Comparison of ENCODE assay signal across 9 cellular contexts in the genomic region with DNA sequence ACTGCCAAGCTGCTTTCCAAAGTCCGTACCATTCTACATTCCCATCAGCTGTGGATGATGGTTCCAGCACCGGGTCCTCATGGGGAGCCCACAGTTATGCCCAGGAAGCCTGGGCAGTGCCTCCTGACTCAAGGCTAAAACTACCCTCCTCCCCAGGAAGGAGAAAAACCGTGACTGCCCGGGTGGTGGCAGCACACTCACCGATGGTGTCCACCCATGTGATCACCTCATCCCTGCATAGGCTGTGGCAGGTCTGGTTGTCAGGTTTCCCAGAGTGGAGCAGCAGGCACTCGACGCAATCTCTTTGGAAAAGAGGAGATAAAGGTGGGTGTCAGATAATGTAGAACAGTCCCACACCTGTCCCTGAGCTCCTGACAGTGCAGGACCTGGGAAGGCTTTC. TPM values are rescaled to one million over a fixed set of nuclear protein-coding genes. Genes with fewer than 3 reads are reported as not detected.
DNase-seq lines count a peak whose midpoint lies in the region; ATAC-seq and TF ChIP-seq lines count a peak whose summit lies in the region.
"Had no signal": no experiment of that assay in that cellular context is flagged by ENCODE, and none has a peak within 500 bp of the region (broad histone marks: within the 10 kb centered on the region; RNA-seq: fewer than 3 reads in every experiment).

No MANE protein-coding gene starts in this region.

- H3K9me3 ChIP-seq in body of pancreas: no peaks in the 10 kb centered on the region
- H3K9me3 ChIP-seq: thyroid gland had no signal

- no peaks in the 10 kb centered on the region for H3K9me3 Mint-ChIP-seq in activated naive CD4-positive, alpha-beta T cell treated with anti-CD3 and anti-CD28 coated beads for 36 hours
- H3K9me3 Mint-ChIP-seq in stimulated activated naive B cell treated with anti-CD40 and anti-IgM and Interleukin-4, amounts not matched to agents 10 μg/mL and 1 μg/mL and 100 μg/mL, for 72 hours: no peaks in the 10 kb centered on the region

- TF ChIP-seq EP300 in Ishikawa (IDR thresholded peaks at IDR 0.05; ENCODE audit: borderline replicate concordance): no peak

- peak; percentile 44 for TF ChIP-seq RAD21 in Ishikawa (IDR thresholded peaks at IDR 0.05; ENCODE audit: low read depth)

- 45 to 72% methylated on average over 7 of the region's 7 CpGs for WGBS in body of pancreas, 2 donors

- CTCF ChIA-PET in activated naive CD4-positive, alpha-beta T cell treated with anti-CD3 and anti-CD28 coated beads for 36 hours (lab: Charles Lee): interaction anchor here (3.1 kb wide), 1 partner anchor 133 kb away, joined by 25 read pairs; no protein-coding TSS in a partner anchor

- no peaks in the 10 kb centered on the region for H3K27me3 ChIP-seq in body of pancreas
- H3K27me3 ChIP-seq: thyroid gland had no signal

- H3K27ac ChIP-seq in body of pancreas: no peak overlapping the region
- H3K27ac ChIP-seq in coronary artery: no peak overlapping the region
- H3K27ac ChIP-seq: thyroid gland had no signal

- no peaks in the 10 kb centered on the region for H3K4me1 Mint-ChIP-seq in activated naive CD4-positive, alpha-beta T cell treated with anti-CD3 and anti-CD28 coated beads for 36 hours (ENCODE audit: low read depth)
- peaks cover 0 to 7% of the 10 kb centered on the region in 2 donors for H3K4me1 Mint-ChIP-seq in stimulated activated naive B cell treated with anti-CD40 and anti-IgM and Interleukin-4, amounts not matched to agents 10 μg/mL and 1 μg/mL and 100 μg/mL, for 72 hours

- DNase-seq in activated naive CD4-positive, alpha-beta T cell treated with anti-CD3 and anti-CD28 coated beads for 36 hours: peak; percentile 31
- DNase-seq in activated naive CD4-positive, alpha-beta T cell treated with anti-CD3 and anti-CD28 coated beads, Interleukin-2, amount 50 U/mL, for 16 hours: no peak
- DNase-seq in body of pancreas (peak; percentile 21 to 52 (median 32)), NCI-H345 treated with DMSO at 0.1 percent for 48 hours (lab: John Stamatoyannopoulos, UW; ENCODE audit: unreplicated experiment) (no peak), coronary artery (ENCODE audit: low spot score) (no peak)
- DNase-seq in stimulated activated naive B cell treated with anti-CD40 and anti-IgM and Interleukin-4, amounts not matched to agents 10 μg/mL and 1 μg/mL and 100 μg/mL, for 72 hours: no peak

- ATAC-seq in body of pancreas (peak; percentile 68), HG03045 (IDR thresholded peaks at IDR 0.05; ENCODE audit: unreplicated experiment) (no peak)
- ATAC-seq in stimulated activated naive B cell treated with anti-CD40 and anti-IgM and Interleukin-4, amounts not matched to agents 10 μg/mL and 1 μg/mL and 100 μg/mL, for 72 hours (replicated peaks): peak; percentile 80

- H3K27ac Mint-ChIP-seq in activated naive CD4-positive, alpha-beta T cell treated with anti-CD3 and anti-CD28 coated beads for 36 hours: no peak overlapping the region
- H3K27ac Mint-ChIP-seq in stimulated activated naive B cell treated with anti-CD40 and anti-IgM and Interleukin-4, amounts not matched to agents 10 μg/mL and 1 μg/mL and 100 μg/mL, for 72 hours: no peak overlapping the region

- TF ChIP-seq CTCF in body of pancreas (IDR thresholded peaks at IDR 0.05): peak in 3 of 7 experiments; percentile 21 to 39 (median 32)
- no peak for TF ChIP-seq CTCF in coronary artery (IDR thresholded peaks at IDR 0.05)

- peaks cover 3% of the 10 kb centered on the region for H3K27me3 Mint-ChIP-seq in activated naive CD4-positive, alpha-beta T cell treated with anti-CD3 and anti-CD28 coated beads for 36 hours (ENCODE audit: low read depth)
- H3K27me3 Mint-ChIP-seq in stimulated activated naive B cell treated with anti-CD40 and anti-IgM and Interleukin-4, amounts not matched to agents 10 μg/mL and 1 μg/mL and 100 μg/mL, for 72 hours: peaks cover 23 to 29% of the 10 kb centered on the region in 2 donors

- intact Hi-C loops in activated naive CD4-positive, alpha-beta T cell treated with anti-CD3 and anti-CD28 coated beads for 36 hours (cut with micrococcal nuclease): no loop called here
- intact Hi-C loops in body of pancreas (cut with DNase I): no loop called here

- H3K4me3 ChIP-seq in body of pancreas (no peak overlapping the region), coronary artery (no peak overlapping the region)
- H3K4me3 ChIP-seq: thyroid gland had no signal

- peaks cover under 1% of the 10 kb centered on the region for H3K4me1 ChIP-seq in body of pancreas

- no peak overlapping the region for H3K4me3 Mint-ChIP-seq in activated naive CD4-positive, alpha-beta T cell treated with anti-CD3 and anti-CD28 coated beads for 36 hours
- H3K4me3 Mint-ChIP-seq in stimulated activated naive B cell treated with anti-CD40 and anti-IgM and Interleukin-4, amounts not matched to agents 10 μg/mL and 1 μg/mL and 100 μg/mL, for 72 hours: no peak overlapping the region

- no peaks in the 10 kb centered on the region for H3K36me3 ChIP-seq in body of pancreas (replicated peaks in 1 of 2; ENCODE audit: insufficient read depth in 1 of 2, low read depth in 2 of 2)

- TF ChIP-seq POLR2A in body of pancreas (IDR thresholded peaks at IDR 0.05): no peak

- H3K36me3 Mint-ChIP-seq in activated naive CD4-positive, alpha-beta T cell treated with anti-CD3 and anti-CD28 coated beads for 36 hours (ENCODE audit: low read depth): no peaks in the 10 kb centered on the region
- no peaks in the 10 kb centered on the region for H3K36me3 Mint-ChIP-seq in stimulated activated naive B cell treated with anti-CD40 and anti-IgM and Interleukin-4, amounts not matched to agents 10 μg/mL and 1 μg/mL and 100 μg/mL, for 72 hours

TF ChIP-seq in Ishikawa, 13 proteins besides CTCF, POLR2A, EP300 and RAD21:
- TF ChIP-seq, protein P1, sequence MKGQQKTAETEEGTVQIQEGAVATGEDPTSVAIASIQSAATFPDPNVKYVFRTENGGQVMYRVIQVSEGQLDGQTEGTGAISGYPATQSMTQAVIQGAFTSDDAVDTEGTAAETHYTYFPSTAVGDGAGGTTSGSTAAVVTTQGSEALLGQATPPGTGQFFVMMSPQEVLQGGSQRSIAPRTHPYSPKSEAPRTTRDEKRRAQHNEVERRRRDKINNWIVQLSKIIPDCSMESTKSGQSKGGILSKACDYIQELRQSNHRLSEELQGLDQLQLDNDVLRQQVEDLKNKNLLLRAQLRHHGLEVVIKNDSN (IDR thresholded peaks at IDR 0.05): peak; percentile 66
- TF ChIP-seq FOXM1 (IDR thresholded peaks at IDR 0.05; ENCODE audit: borderline replicate concordance, low read depth): no peak

RNA-seq across cellular contexts. Expression of a gene that starts 38.6 kb away (rescaled TPM):
- 10 to 100 TPM; 29.6 to 34.1 TPM for total RNA-seq in activated naive CD4-positive, alpha-beta T cell treated with anti-CD3 and anti-CD28 coated beads for 36 hours
- total RNA-seq in body of pancreas: 10 to 100 TPM in 1 of 2 donors, 1 to 10 TPM in 1; 6.5 to 12.5 TPM

Comparison
In these comparisons a context has a peak if more than half of its experiments do, and no peak if none do; other contexts are left out.
1. DNase-seq: peak in activated naive CD4-positive, alpha-beta T cell treated with anti-CD3 and anti-CD28 coated beads for 36 hours (single experiment) and body of pancreas (4 of 4); none in activated naive CD4-positive, alpha-beta T cell treated with anti-CD3 and anti-CD28 coated beads, Interleukin-2, amount 50 U/mL, for 16 hours (single experiment), stimulated activated naive B cell treated with anti-CD40 and anti-IgM and Interleukin-4, amounts not matched to agents 10 μg/mL and 1 μg/mL and 100 μg/mL, for 72 hours (single experiment), NCI-H345 treated with DMSO at 0.1 percent for 48 hours (single experiment) and coronary artery (single experiment).